ENCODE assay signal across 26 cellular contexts in the genomic region with DNA sequence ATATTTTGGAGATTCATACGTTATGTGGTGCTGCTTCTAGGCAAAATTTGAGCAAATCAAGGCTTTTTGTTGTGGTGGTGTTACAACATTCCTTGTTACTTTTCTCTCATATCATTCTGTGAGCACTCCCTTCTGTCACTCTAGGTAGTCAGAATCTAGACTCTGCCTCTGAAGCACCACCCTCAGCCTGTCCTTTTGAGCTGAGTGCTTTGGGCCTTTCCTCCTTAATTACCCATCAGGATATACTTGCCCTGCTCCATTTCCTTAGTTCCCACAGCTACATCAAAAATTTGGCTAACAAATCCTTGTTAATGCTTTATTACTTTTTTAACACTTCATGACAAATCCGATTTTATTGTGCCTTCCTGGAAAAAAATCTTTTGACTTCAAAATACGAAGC.
"Had no signal": no experiment of that assay in that cellular context is flagged by ENCODE, and none has a peak within 500 bp of the region (broad histone marks: within the 10 kb centered on the region; RNA-seq: fewer than 3 reads in every experiment).

No MANE protein-coding gene starts in this region.

- H3K4me1 Mint-ChIP-seq: endodermal cell; naive B cell; nephron; stimulated activated naive B cell treated with anti-CD40 and anti-IgM and Interleukin-4, amounts not matched to agents 10 μg/mL and 1 μg/mL and 100 μg/mL, for 72 hours; stimulated activated naive CD8-positive, alpha-beta T cell treated with anti-CD3 and anti-CD28 coated beads, Interleukin-15, amount 100 ng/mL, for 72 hours had no signal

- H3K4me3 Mint-ChIP-seq: dendritic cell treated with granulocyte-macrophage colony-stimulating factor and Interleukin-4, amounts not matched to agents 40 ng/mL and 50 ng/mL, for 4 days; endodermal cell; naive B cell; nephron; stimulated activated naive B cell treated with anti-CD40 and anti-IgM and Interleukin-4, amounts not matched to agents 10 μg/mL and 1 μg/mL and 100 μg/mL, for 72 hours; stimulated activated naive CD8-positive, alpha-beta T cell treated with anti-CD3 and anti-CD28 coated beads, Interleukin-15, amount 100 ng/mL, for 72 hours had no signal

- ATAC-seq: gastrocnemius medialis; left lung; stimulated activated naive B cell treated with anti-CD40 and anti-IgM and Interleukin-4, amounts not matched to agents 10 μg/mL and 1 μg/mL and 100 μg/mL, for 72 hours; stimulated activated naive CD8-positive, alpha-beta T cell treated with anti-CD3 and anti-CD28 coated beads, Interleukin-15, amount 100 ng/mL, for 72 hours; upper lobe of right lung had no signal

- H3K9me3 ChIP-seq: gastrocnemius medialis, testis, vagina had no signal

- FAIRE-seq: colon, islet of Langerhans had no signal

- H3K27ac ChIP-seq: left lung, skin epidermis, testis, tibial nerve, upper lobe of right lung, vagina had no signal

- H3K27ac Mint-ChIP-seq: dendritic cell treated with granulocyte-macrophage colony-stimulating factor and Interleukin-4, amounts not matched to agents 40 ng/mL and 50 ng/mL, for 4 days; endodermal cell; naive B cell; nephron; stimulated activated naive B cell treated with anti-CD40 and anti-IgM and Interleukin-4, amounts not matched to agents 10 μg/mL and 1 μg/mL and 100 μg/mL, for 72 hours; stimulated activated naive CD8-positive, alpha-beta T cell treated with anti-CD3 and anti-CD28 coated beads, Interleukin-15, amount 100 ng/mL, for 72 hours had no signal

- DNase-seq: effector CD4-positive, alpha-beta T cell; endodermal cell; gastrocnemius medialis; heart right ventricle; hypothalamus; left lung; mesenchymal stem cell; midbrain; naive B cell; sigmoid colon; stimulated activated CD4-positive, alpha-beta T cell treated with anti-CD3 and anti-CD28 coated beads, Interleukin-2, amount 100 ng/mL, for 24 hours; stimulated activated CD4-positive, alpha-beta T cell treated with anti-CD3 and anti-CD28 coated beads, Interleukin-4, amount 100 ng/mL, for 4 hours; stimulated activated naive B cell treated with anti-CD40 and anti-IgM and Interleukin-4, amounts not matched to agents 10 μg/mL and 1 μg/mL and 100 μg/mL, for 72 hours; stimulated activated naive CD8-positive, alpha-beta T cell treated with anti-CD3 and anti-CD28 coated beads, Interleukin-15, amount 100 ng/mL, for 72 hours; testis; upper lobe of right lung had no signal

- H3K27me3 ChIP-seq: esophagus muscularis mucosa, gastrocnemius medialis, heart right ventricle, left lung, right atrium auricular region, sigmoid colon, testis, tibial nerve, upper lobe of right lung, vagina had no signal

- H3K4me3 ChIP-seq: esophagus muscularis mucosa, gastrocnemius medialis, heart right ventricle, left lung, lung, right atrium auricular region, sigmoid colon, skin epidermis, testis, tibial nerve, upper lobe of right lung, vagina had no signal

- H3K36me3 ChIP-seq: esophagus muscularis mucosa, gastrocnemius medialis, heart right ventricle, left lung, right atrium auricular region, sigmoid colon, tibial nerve, upper lobe of right lung, vagina had no signal

- H3K27me3 Mint-ChIP-seq: dendritic cell treated with granulocyte-macrophage colony-stimulating factor and Interleukin-4, amounts not matched to agents 40 ng/mL and 50 ng/mL, for 4 days; naive B cell; stimulated activated naive B cell treated with anti-CD40 and anti-IgM and Interleukin-4, amounts not matched to agents 10 μg/mL and 1 μg/mL and 100 μg/mL, for 72 hours; stimulated activated naive CD8-positive, alpha-beta T cell treated with anti-CD3 and anti-CD28 coated beads, Interleukin-15, amount 100 ng/mL, for 72 hours had no signal

- H3K36me3 Mint-ChIP-seq: naive B cell; stimulated activated naive B cell treated with anti-CD40 and anti-IgM and Interleukin-4, amounts not matched to agents 10 μg/mL and 1 μg/mL and 100 μg/mL, for 72 hours had no signal

- H3K4me1 ChIP-seq: esophagus muscularis mucosa, gastrocnemius medialis, left lung, right atrium auricular region, sigmoid colon, testis, tibial nerve, upper lobe of right lung, vagina had no signal
